ENCODE assay signal across 8 cellular contexts in genomic region chr6:166598441-166599138, GRCh38. TPM values are rescaled to one million over a fixed set of nuclear protein-coding genes. Genes with fewer than 3 reads are reported as not detected.
DNase-seq lines count a peak whose midpoint lies in the region; ATAC-seq and TF ChIP-seq lines count a peak whose summit lies in the region.

No MANE protein-coding gene starts in this region.

- no peak overlapping the region for H3K27ac Mint-ChIP-seq in T-helper 2 cell treated with Interferon-gamma antibody and Interleukin-4, amounts not matched to agents 5 μg/mL and 100 μg/mL, for 36 hours

- no peak overlapping the region for H3K4me3 ChIP-seq in MG63
- H3K4me3 ChIP-seq in left lung, result no peak overlapping the region
- H3K4me3 ChIP-seq in thoracic aorta, result no peak overlapping the region

- H3K36me3 ChIP-seq in MG63 (no peaks in the 10 kb centered on the region), left lung (no peaks in the 10 kb centered on the region), thoracic aorta (no peaks in the 10 kb centered on the region)

- TF ChIP-seq CTCF in left lung (IDR thresholded peaks at IDR 0.05), result no peak
- no peak for TF ChIP-seq CTCF in thoracic aorta (IDR thresholded peaks at IDR 0.05)

- H3K4me3 Mint-ChIP-seq in T-helper 2 cell treated with Interferon-gamma antibody and Interleukin-4, amounts not matched to agents 5 μg/mL and 100 μg/mL, for 36 hours, result no peak overlapping the region

- intact Hi-C loops in left lung (cut with DNase I), result no loop called here

- peak; percentile 85 for ATAC-seq in left lung
- ATAC-seq in thoracic aorta (ENCODE audit: insufficient number of reproducible peaks, low FRiP score, low read depth), result peak; percentile 82

- DNase-seq in MG63, result peak; percentile 90
- DNase-seq in left lung, result peak in 1 of 2 donors; percentile 64
- DNase-seq in thoracic aorta (ENCODE audit: low spot score), result peak; percentile 17
- DNase-seq in NCI-H2029 treated with DMSO at 0.1 percent for 48 hours (lab: John Stamatoyannopoulos, UW), result no peak
- DNase-seq in T-helper 2 cell treated with Interferon-gamma antibody and Interleukin-4, amounts not matched to agents 5 μg/mL and 100 μg/mL, for 36 hours (ENCODE audit: low spot score), result no peak
- DNase-seq in T-helper 1 cell, result no peak
- no peak for DNase-seq in activated CD8-positive, alpha-beta memory T cell treated with anti-CD3 and anti-CD28 coated beads, Interleukin-2, amount 50 U/mL, for 4 hours

- H3K27me3 ChIP-seq in MG63 (no peaks in the 10 kb centered on the region), left lung (no peaks in the 10 kb centered on the region), thoracic aorta (replicated peaks; ENCODE audit: insufficient read depth) (no peaks in the 10 kb centered on the region)

- H3K9me3 Mint-ChIP-seq in T-helper 2 cell treated with Interferon-gamma antibody and Interleukin-4, amounts not matched to agents 5 μg/mL and 100 μg/mL, for 36 hours, result no peaks in the 10 kb centered on the region

- H3K27ac ChIP-seq in cingulate gyrus (ENCODE audit: low read depth, low read length), result peak overlapping the region; percentile 66
- peak overlapping the region; percentile 74 to 81 for H3K27ac ChIP-seq in left lung
- peak overlapping the region; percentile 69 to 71 for H3K27ac ChIP-seq in thoracic aorta

- no peaks in the 10 kb centered on the region for H3K36me3 Mint-ChIP-seq in T-helper 2 cell treated with Interferon-gamma antibody and Interleukin-4, amounts not matched to agents 5 μg/mL and 100 μg/mL, for 36 hours (ENCODE audit: low read depth)

- no peaks in the 10 kb centered on the region for H3K27me3 Mint-ChIP-seq in T-helper 2 cell treated with Interferon-gamma antibody and Interleukin-4, amounts not matched to agents 5 μg/mL and 100 μg/mL, for 36 hours (ENCODE audit: low read depth)

- H3K9me3 ChIP-seq in MG63 (no peaks in the 10 kb centered on the region), left lung (no peaks in the 10 kb centered on the region), thoracic aorta (no peaks in the 10 kb centered on the region)

- H3K4me1 Mint-ChIP-seq in T-helper 2 cell treated with Interferon-gamma antibody and Interleukin-4, amounts not matched to agents 5 μg/mL and 100 μg/mL, for 36 hours (ENCODE audit: low read depth), result peaks cover 1% of the 10 kb centered on the region

- H3K4me1 ChIP-seq in left lung (peaks cover 14 to 45% of the 10 kb centered on the region in 2 donors), thoracic aorta (ENCODE audit: control insufficient read depth in 1 of 2, low read depth in 2 of 2) (peaks cover 13 to 18% of the 10 kb centered on the region in 2 donors)

RNA-seq across cellular contexts. Expression of gene RAMACL, which starts 12.1 kb away (rescaled TPM):
- total RNA-seq in MG63 (2014; rRNA removed; shearing (Covaris generic); ENCODE audit: low replicate concordance), result 0.13 TPM in 1 of 2 replicates, not detected in the other
- total RNA-seq in left lung, result 1 to 10 TPM; 3.2 to 6.0 TPM
- total RNA-seq in thoracic aorta, result 1 to 10 TPM; 4.6 to 4.7 TPM

RNA-seq across cellular contexts. Expression of gene RPS6KA2, which starts 28.5 kb away (rescaled TPM):
- total RNA-seq in MG63 (2014; rRNA removed; shearing (Covaris generic); ENCODE audit: low replicate concordance), result 14.1 and 14.3 TPM in 2 replicates
- 100 to 1,000 TPM; 126 to 160 TPM for total RNA-seq in left lung
- total RNA-seq in thoracic aorta, result 10 to 100 TPM; 59.5 to 75.4 TPM

Comparison
In these comparisons a context has a peak if more than half of its experiments do, and no peak if none do; other contexts are left out.
1. DNase-seq: peak in MG63 (single experiment) and thoracic aorta (single experiment); none in NCI-H2029 treated with DMSO at 0.1 percent for 48 hours (single experiment), T-helper 2 cell treated with Interferon-gamma antibody and Interleukin-4, amounts not matched to agents 5 μg/mL and 100 μg/mL, for 36 hours (single experiment), T-helper 1 cell (0 of 5) and activated CD8-positive, alpha-beta memory T cell treated with anti-CD3 and anti-CD28 coated beads, Interleukin-2, amount 50 U/mL, for 4 hours (single experiment).
2. Peak in every context shown above with its lines, with median percentiles within 50 percentile points of each other: H3K27ac ChIP-seq.